Comparison of ENCODE assay signal across 10 cellular contexts in the genomic region with DNA sequence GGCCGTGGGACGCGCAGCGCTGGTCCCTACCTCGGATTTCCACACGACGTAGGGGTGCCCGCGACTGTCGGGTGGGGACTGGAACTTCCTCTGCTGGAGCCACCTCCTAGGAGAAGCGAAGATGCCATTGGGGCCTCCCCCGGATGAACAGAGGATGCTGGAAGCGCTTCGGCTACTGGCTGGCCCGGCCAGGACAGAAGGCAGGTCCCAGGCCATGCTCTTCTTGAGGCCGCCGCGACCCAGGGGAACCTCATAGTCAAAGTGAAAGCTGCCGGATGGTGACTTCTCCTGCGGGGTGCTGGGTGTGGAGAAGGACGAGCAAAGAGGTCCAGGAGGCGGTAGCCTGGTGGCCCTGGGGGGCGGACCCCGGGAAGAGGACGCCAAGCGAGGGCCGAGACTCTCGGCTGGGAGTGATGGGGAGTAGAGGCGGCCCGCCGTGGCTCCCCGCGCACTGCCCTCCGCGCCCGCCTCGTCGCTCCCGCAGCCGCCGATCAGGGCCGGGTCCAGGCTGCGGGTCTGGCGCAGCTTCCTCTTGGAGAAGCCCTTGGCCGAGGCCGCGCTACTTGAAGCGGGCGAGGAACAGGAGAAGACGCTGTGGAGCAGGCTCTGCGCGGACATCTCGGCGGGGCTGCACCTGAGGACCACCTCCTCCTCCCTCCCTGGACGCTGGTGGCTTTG. TPM values are rescaled to one million over a fixed set of nuclear protein-coding genes. Genes with fewer than 3 reads are reported as not detected.
DNase-seq lines count a peak whose midpoint lies in the region; ATAC-seq and TF ChIP-seq lines count a peak whose summit lies in the region.
"Had no signal": no experiment of that assay in that cellular context is flagged by ENCODE, and none has a peak within 500 bp of the region (broad histone marks: within the 10 kb centered on the region; RNA-seq: fewer than 3 reads in every experiment).

No MANE protein-coding gene starts in this region.

- H3K27ac ChIP-seq in lower lobe of right lung (peak overlapping the region; percentile 49), upper lobe of left lung (peak overlapping the region in 3 of 4 donors; percentile 58 to 67 (median 62))

- no peak for TF ChIP-seq EP300 in upper lobe of left lung (IDR thresholded peaks at IDR 0.05)

- no peak for TF ChIP-seq CTCF in lower lobe of right lung (IDR thresholded peaks at IDR 0.05)
- TF ChIP-seq CTCF in upper lobe of left lung (IDR thresholded peaks at IDR 0.05), result no peak

- H3K4me1 Mint-ChIP-seq in activated T-cell treated with anti-CD3 and anti-CD28 coated beads, Interleukin-2, amount 50 U/mL, for 72 hours (ENCODE audit: low read depth), result peaks cover 5% of the 10 kb centered on the region

- DNase-seq in activated T-cell treated with anti-CD3 and anti-CD28 coated beads, Interleukin-2, amount 50 U/mL, for 72 hours, result no peak
- no peak for DNase-seq in activated T-cell treated with anti-CD3 and anti-CD28 coated beads, Interleukin-2, amount 50 U/mL, for 1 hour
- DNase-seq in dermis blood vessel endothelial cell (peak; percentile 0), lower lobe of right lung (no peak), upper lobe of left lung (peak in 1 of 2 donors; percentile 44), MV-4-11 (lab: John Stamatoyannopoulos, UW) (no peak)
- DNase-seq: C1 segment of cervical spinal cord, midbrain had no signal

- H3K4me3 Mint-ChIP-seq in activated T-cell treated with anti-CD3 and anti-CD28 coated beads, Interleukin-2, amount 50 U/mL, for 72 hours, result peak overlapping the region; percentile 51 to 60

- no peaks in the 10 kb centered on the region for H3K36me3 Mint-ChIP-seq in activated T-cell treated with anti-CD3 and anti-CD28 coated beads, Interleukin-2, amount 50 U/mL, for 72 hours (ENCODE audit: insufficient read depth in 2 of 2)

- H3K9me3 ChIP-seq in lower lobe of right lung, result no peaks in the 10 kb centered on the region
- peaks cover 0 to 8% (median 0%) of the 10 kb centered on the region in 4 donors for H3K9me3 ChIP-seq in upper lobe of left lung

- 53% methylated on average over 43 of the region's 55 CpGs; no CpG with 5 or more reads in 1 of the 2 donors for WGBS in upper lobe of left lung, 2 donors

- no peaks in the 10 kb centered on the region for H3K4me1 ChIP-seq in lower lobe of right lung
- peaks cover 0 to 20% (median 0%) of the 10 kb centered on the region in 4 donors for H3K4me1 ChIP-seq in upper lobe of left lung

- ATAC-seq in activated T-cell treated with anti-CD3 and anti-CD28 coated beads, Interleukin-2, amount 50 U/mL, for 72 hours (replicated peaks in 1 of 2), result no peak
- ATAC-seq in lower lobe of right lung (peak in 1 of 2 donors; percentile 31), upper lobe of left lung (ENCODE audit: low FRiP score in 2 of 2) (peak in 1 of 2 donors; percentile 40), HG02981 (IDR thresholded peaks at IDR 0.05; ENCODE audit: unreplicated experiment) (no peak), GM21825 (IDR thresholded peaks at IDR 0.05; ENCODE audit: unreplicated experiment) (no peak)

- peaks cover 16% of the 10 kb centered on the region for H3K27me3 ChIP-seq in lower lobe of right lung (ENCODE audit: low read depth)
- H3K27me3 ChIP-seq in upper lobe of left lung, result peaks cover 0 to 14% (median 0%) of the 10 kb centered on the region in 4 donors

- no peaks in the 10 kb centered on the region for H3K9me3 Mint-ChIP-seq in activated T-cell treated with anti-CD3 and anti-CD28 coated beads, Interleukin-2, amount 50 U/mL, for 72 hours

- intact Hi-C loops in lower lobe of right lung (cut with DNase I), result no loop called here

- H3K36me3 ChIP-seq in lower lobe of right lung (no peaks in the 10 kb centered on the region), upper lobe of left lung (no peaks in the 10 kb centered on the region)

- H3K27ac Mint-ChIP-seq in activated T-cell treated with anti-CD3 and anti-CD28 coated beads, Interleukin-2, amount 50 U/mL, for 72 hours, result no peak overlapping the region

- H3K4me3 ChIP-seq in lower lobe of right lung, result peak overlapping the region; percentile 52
- peak overlapping the region; percentile 16 to 47 (median 38) for H3K4me3 ChIP-seq in upper lobe of left lung

- no peak for TF ChIP-seq POLR2A in upper lobe of left lung (IDR thresholded peaks at IDR 0.05)

- H3K27me3 Mint-ChIP-seq in activated T-cell treated with anti-CD3 and anti-CD28 coated beads, Interleukin-2, amount 50 U/mL, for 72 hours (ENCODE audit: low read depth), result peaks cover 56% of the 10 kb centered on the region

RNA-seq across cellular contexts. Expression of gene ARHGAP6, which starts 1.4 kb away (rescaled TPM):
- total RNA-seq in activated T-cell treated with anti-CD3 and anti-CD28 coated beads, Interleukin-2, amount 50 U/mL, for 72 hours, result not detected
- total RNA-seq in dermis blood vessel endothelial cell (0.17 and 0.19 TPM in 2 replicates), lower lobe of right lung (16.7 TPM), upper lobe of left lung (10 to 100 TPM; 14.4 to 40.9 (median 18.0) TPM)

Comparison
In these comparisons a context has a peak if more than half of its experiments do, and no peak if none do; other contexts are left out.
1. RNA of gene ARHGAP6, which starts 1.4 kb away (total RNA-seq): 14.4 to 40.9 TPM in upper lobe of left lung and 16.7 TPM in lower lobe of right lung (single experiment); 0.17 to 0.19 TPM in dermis blood vessel endothelial cell and not detected in activated T-cell treated with anti-CD3 and anti-CD28 coated beads, Interleukin-2, amount 50 U/mL, for 72 hours; every median in the first group is over 10 times any median in the second.